Comparison of ENCODE assay signal across 36 cellular contexts in the genomic region with DNA sequence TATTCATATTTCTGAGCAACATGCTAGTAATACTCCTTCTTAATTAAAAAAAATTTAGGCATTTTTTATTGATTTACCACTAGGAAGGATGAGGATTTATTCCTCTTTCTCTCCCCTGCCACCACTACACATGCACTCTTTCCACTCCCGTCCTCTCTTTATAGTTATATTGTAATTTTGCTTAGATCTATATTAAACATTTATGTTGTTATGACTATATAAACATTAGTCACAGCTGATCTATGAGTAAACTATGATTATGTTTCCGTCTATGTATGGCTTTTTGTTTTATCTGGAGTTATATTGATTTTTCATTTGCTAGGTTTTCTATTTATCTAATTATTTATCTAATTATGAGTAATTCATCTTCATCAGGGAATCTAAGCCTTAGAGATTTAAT. TPM values are rescaled to one million over a fixed set of nuclear protein-coding genes. Genes with fewer than 3 reads are reported as not detected.
"Had no signal": no experiment of that assay in that cellular context is flagged by ENCODE, and none has a peak within 500 bp of the region (broad histone marks: within the 10 kb centered on the region; RNA-seq: fewer than 3 reads in every experiment).

No MANE protein-coding gene starts in this region.

- H2AFZ ChIP-seq: neural progenitor cell had no signal

- H3K9ac ChIP-seq: neural progenitor cell had no signal

- ATAC-seq: left colon; left lung; lower lobe of right lung; natural killer cell; right cardiac atrium; stimulated activated memory B cell treated with anti-CD40 and anti-IgM and Interleukin-4, amounts not matched to agents 10 μg/mL and 1 μg/mL and 100 μg/mL, for 72 hours; stimulated activated naive CD8-positive, alpha-beta T cell treated with anti-CD3 and anti-CD28 coated beads, Interleukin-15, amount 100 ng/mL, for 72 hours had no signal

- H3K4me1 ChIP-seq: left lung, lower lobe of right lung, prostate gland, sigmoid colon, tibial nerve, uterus had no signal

- H3K9me3 ChIP-seq: left lung, lower lobe of right lung, neutrophil, ovary, prostate gland, sigmoid colon, tibial nerve, uterus had no signal

- DNase-seq: hypothalamus; immature natural killer cell; kidney; left colon; left lung; lower lobe of right lung; mammary epithelial cell; mesendoderm; naive B cell; natural killer cell; nephron progenitor cell; occipital lobe; ovary; posterior cingulate gyrus; retina; right cardiac atrium; sigmoid colon; stimulated activated CD4-positive, alpha-beta T cell treated with anti-CD3 and anti-CD28 coated beads, Interleukin-1b, Interleukin-23, amount 100 ng/mL, for 48 hours; stimulated activated CD4-positive, alpha-beta T cell treated with anti-CD3 and anti-CD28 coated beads, Interleukin-2, amount 100 ng/mL, for 48 hours; stimulated activated CD4-positive, alpha-beta T cell treated with anti-CD3 and anti-CD28 coated beads, Interleukin-4, amount 100 ng/mL, for 4 hours; stimulated activated CD8-positive, alpha-beta memory T cell treated with anti-CD3 and anti-CD28 coated beads, Interleukin-4, amount 100 ng/mL, for 48 hours; stimulated activated naive CD4-positive, alpha-beta T cell treated with Interleukin-2 at 50 U/mL for 16 hours; stimulated activated naive CD8-positive, alpha-beta T cell treated with anti-CD3 and anti-CD28 coated beads, Interleukin-15, amount 100 ng/mL, for 72 hours; substantia nigra; uterus had no signal

- H3K27ac ChIP-seq: left lung, lower lobe of right lung, neural progenitor cell, neutrophil, ovary, prostate gland, sigmoid colon, tibial nerve, uterus had no signal

- H3K36me3 ChIP-seq: left lung, lower lobe of right lung, neural progenitor cell, neutrophil, ovary, prostate gland, sigmoid colon, tibial nerve, uterus had no signal

- H3K27me3 ChIP-seq: left lung, neural progenitor cell, neutrophil, ovary, sigmoid colon, tibial nerve, uterus had no signal

- H3K4me2 ChIP-seq: neural progenitor cell, smooth muscle cell had no signal

- H3K4me3 ChIP-seq: left lung, lower lobe of right lung, neural progenitor cell, ovary, prostate gland, sigmoid colon, smooth muscle cell, tibial nerve, uterus had no signal

- FAIRE-seq: kidney had no signal

RNA-seq across cellular contexts. Expression of a gene that starts 36.0 kb away (rescaled TPM):
- total RNA-seq: kidney, left lung, lower lobe of right lung, mesothelial cell of epicardium, natural killer cell, smooth muscle cell, uterus had no signal

RNA-seq across cellular contexts. Expression of a gene that starts 52.8 kb away (rescaled TPM):
- total RNA-seq: kidney, left colon, left lung, liver, lower lobe of right lung, mammary epithelial cell, mesothelial cell of epicardium, mononuclear cell, natural killer cell, occipital lobe, prostate gland, right cardiac atrium, sigmoid colon, smooth muscle cell, temporal lobe, tibial nerve, ureter, uterus had no signal
